Comparison of ENCODE assay signal across 1 cellular context in the genomic region with DNA sequence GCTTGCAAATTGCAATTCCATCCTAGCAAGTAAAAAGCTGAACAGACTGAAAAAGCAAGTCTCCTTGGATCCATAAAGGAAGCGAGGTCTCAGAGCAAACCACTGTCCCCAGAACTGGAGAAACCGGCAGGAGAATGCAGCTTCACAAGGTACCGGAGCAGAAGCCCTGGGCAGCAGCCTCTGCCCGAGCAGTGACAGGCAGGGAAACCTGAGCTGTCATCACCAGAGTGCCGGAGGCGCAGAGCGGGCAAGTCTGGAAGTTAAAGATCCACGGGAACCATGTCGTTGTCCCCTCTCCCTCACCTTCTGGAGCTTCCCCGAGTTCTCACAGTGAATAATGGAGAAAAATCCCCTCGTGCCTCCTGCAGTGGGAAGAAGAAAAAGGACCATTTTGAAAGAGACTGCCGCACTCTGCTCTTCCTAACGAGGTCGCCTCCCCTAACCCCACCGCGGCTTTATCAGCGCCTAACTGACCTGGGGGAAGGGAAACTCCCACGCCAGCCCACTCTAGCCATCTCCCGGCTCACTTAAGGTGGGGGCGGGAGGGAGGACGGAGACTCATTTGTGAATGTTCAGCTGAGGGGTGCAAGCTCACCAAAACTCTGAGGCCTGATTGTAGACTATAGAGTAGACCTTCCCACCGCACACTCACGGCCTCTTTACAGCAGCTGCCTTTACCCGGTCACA.
TF ChIP-seq lines count a peak whose summit lies in the region.

No MANE protein-coding gene starts in this region.

TF ChIP-seq in K562, 482 proteins besides CTCF, POLR2A, EP300 and RAD21 (continued from another document and continues in another):
- TF ChIP-seq, protein P1, sequence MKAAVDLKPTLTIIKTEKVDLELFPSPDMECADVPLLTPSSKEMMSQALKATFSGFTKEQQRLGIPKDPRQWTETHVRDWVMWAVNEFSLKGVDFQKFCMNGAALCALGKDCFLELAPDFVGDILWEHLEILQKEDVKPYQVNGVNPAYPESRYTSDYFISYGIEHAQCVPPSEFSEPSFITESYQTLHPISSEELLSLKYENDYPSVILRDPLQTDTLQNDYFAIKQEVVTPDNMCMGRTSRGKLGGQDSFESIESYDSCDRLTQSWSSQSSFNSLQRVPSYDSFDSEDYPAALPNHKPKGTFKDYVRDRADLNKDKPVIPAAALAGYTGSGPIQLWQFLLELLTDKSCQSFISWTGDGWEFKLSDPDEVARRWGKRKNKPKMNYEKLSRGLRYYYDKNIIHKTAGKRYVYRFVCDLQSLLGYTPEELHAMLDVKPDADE (conservative IDR thresholded peaks at IDR 0.05; ENCODE audit: control insufficient read depth, low read depth, low read length), result no peak
- TF ChIP-seq, protein P2, sequence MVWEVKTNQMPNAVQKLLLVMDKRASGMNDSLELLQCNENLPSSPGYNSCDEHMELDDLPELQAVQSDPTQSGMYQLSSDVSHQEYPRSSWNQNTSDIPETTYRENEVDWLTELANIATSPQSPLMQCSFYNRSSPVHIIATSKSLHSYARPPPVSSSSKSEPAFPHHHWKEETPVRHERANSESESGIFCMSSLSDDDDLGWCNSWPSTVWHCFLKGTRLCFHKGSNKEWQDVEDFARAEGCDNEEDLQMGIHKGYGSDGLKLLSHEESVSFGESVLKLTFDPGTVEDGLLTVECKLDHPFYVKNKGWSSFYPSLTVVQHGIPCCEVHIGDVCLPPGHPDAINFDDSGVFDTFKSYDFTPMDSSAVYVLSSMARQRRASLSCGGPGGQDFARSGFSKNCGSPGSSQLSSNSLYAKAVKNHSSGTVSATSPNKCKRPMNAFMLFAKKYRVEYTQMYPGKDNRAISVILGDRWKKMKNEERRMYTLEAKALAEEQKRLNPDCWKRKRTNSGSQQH (CRISPR knock-in tag; IDR thresholded peaks at IDR 0.05), result no peak
- TF ChIP-seq HDAC1 (IDR thresholded peaks at IDR 0.05) (peak in 1 of 2 experiments; percentile 33; a peak in 1 of 4 replicates), ZNF444 (CRISPR knock-in tag; IDR thresholded peaks at IDR 0.05) (no peak), GMEB1 (CRISPR knock-in tag; IDR thresholded peaks at IDR 0.05) (no peak), HDAC8 (tag; IDR thresholded peaks at IDR 0.05) (no peak), TFAM (CRISPR knock-in tag; conservative IDR thresholded peaks at IDR 0.05) (no peak), MAFK (IDR thresholded peaks at IDR 0.05; ENCODE audit: low read length) (no peak), BCOR (IDR thresholded peaks at IDR 0.05) (no peak), ZNF121 (CRISPR knock-in tag; conservative IDR thresholded peaks at IDR 0.05) (no peak), CREB3L1 (IDR thresholded peaks at IDR 0.05; ENCODE audit: borderline replicate concordance, low read depth) (no peak), KDM1A (IDR thresholded peaks at IDR 0.05) (no peak), BRCA1 (IDR thresholded peaks at IDR 0.05) (no peak), BRCA1 (CRISPR knock-in tag; IDR thresholded peaks at IDR 0.05) (no peak), SOX6 (IDR thresholded peaks at IDR 0.05) (peak; percentile 38; the same call in 1 of the 2 replicates), RBM39 (optimal IDR thresholded peaks at IDR 0.05; ENCODE audit: low read depth, low read length) (no peak), ESRRB (CRISPR knock-in tag; IDR thresholded peaks at IDR 0.05; ENCODE audit: borderline replicate concordance) (no peak), CXXC5 (CRISPR knock-in tag; IDR thresholded peaks at IDR 0.05) (peak; percentile 25), CHD4 (IDR thresholded peaks at IDR 0.05; ENCODE audit: insufficient read depth, insufficient replicate concordance, low read depth, low read length, poor library complexity, severe bottlenecking) (no peak), ZNF561 (CRISPR knock-in tag; conservative IDR thresholded peaks at IDR 0.05) (no peak), TAF1 (IDR thresholded peaks at IDR 0.05; ENCODE audit: control insufficient read depth, extremely low read depth, insufficient read depth, low read length, severe bottlenecking) (peak; percentile 30), RBM22 (IDR thresholded peaks at IDR 0.05; ENCODE audit: low read depth, low read length, poor library complexity, severe bottlenecking) (no peak), CEBPG (CRISPR knock-in tag; IDR thresholded peaks at IDR 0.05) (no peak), CEBPG (tag; conservative IDR thresholded peaks at IDR 0.05 in 1 of 2, IDR thresholded peaks at IDR 0.05 in 1 of 2) (no peak), EP400 (IDR thresholded peaks at IDR 0.05) (no peak), FOXA1 (IDR thresholded peaks at IDR 0.05; ENCODE audit: borderline replicate concordance) (no peak), TAF9B (IDR thresholded peaks at IDR 0.05; ENCODE audit: partially characterized antibody) (no peak), CEBPB (tag; IDR thresholded peaks at IDR 0.05) (no peak), RCOR1 (IDR thresholded peaks at IDR 0.05; ENCODE audit: borderline replicate concordance in 1 of 2, low read depth in 2 of 2, low read length in 2 of 2) (peak in 1 of 2 experiments; percentile 66; a peak in 1 of 4 replicates), ATF7 (IDR thresholded peaks at IDR 0.05) (no peak), MTA2 (IDR thresholded peaks at IDR 0.05; ENCODE audit: low read depth) (0 out of 2 replicates have a peak, but pooled peaks have one; percentile 36), DPF2 (IDR thresholded peaks at IDR 0.05) (peak; percentile 83), ELF4 (CRISPR knock-in tag; IDR thresholded peaks at IDR 0.05) (no peak), NEUROD1 (IDR thresholded peaks at IDR 0.05; ENCODE audit: borderline replicate concordance, low read depth, low read length, partially characterized antibody) (peak; percentile 68)
- TF ChIP-seq, protein P3, sequence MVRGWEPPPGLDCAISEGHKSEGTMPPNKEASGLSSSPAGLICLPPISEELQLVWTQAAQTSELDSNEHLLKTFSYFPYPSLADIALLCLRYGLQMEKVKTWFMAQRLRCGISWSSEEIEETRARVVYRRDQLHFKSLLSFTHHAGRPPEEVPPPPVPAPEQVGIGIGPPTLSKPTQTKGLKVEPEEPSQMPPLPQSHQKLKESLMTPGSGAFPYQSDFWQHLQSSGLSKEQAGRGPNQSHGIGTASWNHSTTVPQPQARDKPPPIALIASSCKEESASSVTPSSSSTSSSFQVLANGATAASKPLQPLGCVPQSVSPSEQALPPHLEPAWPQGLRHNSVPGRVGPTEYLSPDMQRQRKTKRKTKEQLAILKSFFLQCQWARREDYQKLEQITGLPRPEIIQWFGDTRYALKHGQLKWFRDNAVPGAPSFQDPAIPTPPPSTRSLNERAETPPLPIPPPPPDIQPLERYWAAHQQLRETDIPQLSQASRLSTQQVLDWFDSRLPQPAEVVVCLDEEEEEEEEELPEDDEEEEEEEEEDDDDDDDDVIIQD (CRISPR knock-in tag; IDR thresholded peaks at IDR 0.05), result no peak
- TF ChIP-seq, protein P4, sequence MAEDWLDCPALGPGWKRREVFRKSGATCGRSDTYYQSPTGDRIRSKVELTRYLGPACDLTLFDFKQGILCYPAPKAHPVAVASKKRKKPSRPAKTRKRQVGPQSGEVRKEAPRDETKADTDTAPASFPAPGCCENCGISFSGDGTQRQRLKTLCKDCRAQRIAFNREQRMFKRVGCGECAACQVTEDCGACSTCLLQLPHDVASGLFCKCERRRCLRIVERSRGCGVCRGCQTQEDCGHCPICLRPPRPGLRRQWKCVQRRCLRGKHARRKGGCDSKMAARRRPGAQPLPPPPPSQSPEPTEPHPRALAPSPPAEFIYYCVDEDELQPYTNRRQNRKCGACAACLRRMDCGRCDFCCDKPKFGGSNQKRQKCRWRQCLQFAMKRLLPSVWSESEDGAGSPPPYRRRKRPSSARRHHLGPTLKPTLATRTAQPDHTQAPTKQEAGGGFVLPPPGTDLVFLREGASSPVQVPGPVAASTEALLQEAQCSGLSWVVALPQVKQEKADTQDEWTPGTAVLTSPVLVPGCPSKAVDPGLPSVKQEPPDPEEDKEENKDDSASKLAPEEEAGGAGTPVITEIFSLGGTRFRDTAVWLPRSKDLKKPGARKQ (CRISPR knock-in tag; IDR thresholded peaks at IDR 0.05), result no peak
- TF ChIP-seq, protein P5, sequence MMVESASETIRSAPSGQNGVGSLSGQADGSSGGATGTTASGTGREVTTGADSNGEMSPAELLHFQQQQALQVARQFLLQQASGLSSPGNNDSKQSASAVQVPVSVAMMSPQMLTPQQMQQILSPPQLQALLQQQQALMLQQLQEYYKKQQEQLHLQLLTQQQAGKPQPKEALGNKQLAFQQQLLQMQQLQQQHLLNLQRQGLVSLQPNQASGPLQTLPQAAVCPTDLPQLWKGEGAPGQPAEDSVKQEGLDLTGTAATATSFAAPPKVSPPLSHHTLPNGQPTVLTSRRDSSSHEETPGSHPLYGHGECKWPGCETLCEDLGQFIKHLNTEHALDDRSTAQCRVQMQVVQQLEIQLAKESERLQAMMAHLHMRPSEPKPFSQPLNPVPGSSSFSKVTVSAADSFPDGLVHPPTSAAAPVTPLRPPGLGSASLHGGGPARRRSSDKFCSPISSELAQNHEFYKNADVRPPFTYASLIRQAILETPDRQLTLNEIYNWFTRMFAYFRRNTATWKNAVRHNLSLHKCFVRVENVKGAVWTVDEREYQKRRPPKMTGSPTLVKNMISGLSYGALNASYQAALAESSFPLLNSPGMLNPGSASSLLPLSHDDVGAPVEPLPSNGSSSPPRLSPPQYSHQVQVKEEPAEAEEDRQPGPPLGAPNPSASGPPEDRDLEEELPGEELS (CRISPR knock-in tag; IDR thresholded peaks at IDR 0.05; ENCODE audit: borderline replicate concordance), result no peak
- TF ChIP-seq, protein P6, sequence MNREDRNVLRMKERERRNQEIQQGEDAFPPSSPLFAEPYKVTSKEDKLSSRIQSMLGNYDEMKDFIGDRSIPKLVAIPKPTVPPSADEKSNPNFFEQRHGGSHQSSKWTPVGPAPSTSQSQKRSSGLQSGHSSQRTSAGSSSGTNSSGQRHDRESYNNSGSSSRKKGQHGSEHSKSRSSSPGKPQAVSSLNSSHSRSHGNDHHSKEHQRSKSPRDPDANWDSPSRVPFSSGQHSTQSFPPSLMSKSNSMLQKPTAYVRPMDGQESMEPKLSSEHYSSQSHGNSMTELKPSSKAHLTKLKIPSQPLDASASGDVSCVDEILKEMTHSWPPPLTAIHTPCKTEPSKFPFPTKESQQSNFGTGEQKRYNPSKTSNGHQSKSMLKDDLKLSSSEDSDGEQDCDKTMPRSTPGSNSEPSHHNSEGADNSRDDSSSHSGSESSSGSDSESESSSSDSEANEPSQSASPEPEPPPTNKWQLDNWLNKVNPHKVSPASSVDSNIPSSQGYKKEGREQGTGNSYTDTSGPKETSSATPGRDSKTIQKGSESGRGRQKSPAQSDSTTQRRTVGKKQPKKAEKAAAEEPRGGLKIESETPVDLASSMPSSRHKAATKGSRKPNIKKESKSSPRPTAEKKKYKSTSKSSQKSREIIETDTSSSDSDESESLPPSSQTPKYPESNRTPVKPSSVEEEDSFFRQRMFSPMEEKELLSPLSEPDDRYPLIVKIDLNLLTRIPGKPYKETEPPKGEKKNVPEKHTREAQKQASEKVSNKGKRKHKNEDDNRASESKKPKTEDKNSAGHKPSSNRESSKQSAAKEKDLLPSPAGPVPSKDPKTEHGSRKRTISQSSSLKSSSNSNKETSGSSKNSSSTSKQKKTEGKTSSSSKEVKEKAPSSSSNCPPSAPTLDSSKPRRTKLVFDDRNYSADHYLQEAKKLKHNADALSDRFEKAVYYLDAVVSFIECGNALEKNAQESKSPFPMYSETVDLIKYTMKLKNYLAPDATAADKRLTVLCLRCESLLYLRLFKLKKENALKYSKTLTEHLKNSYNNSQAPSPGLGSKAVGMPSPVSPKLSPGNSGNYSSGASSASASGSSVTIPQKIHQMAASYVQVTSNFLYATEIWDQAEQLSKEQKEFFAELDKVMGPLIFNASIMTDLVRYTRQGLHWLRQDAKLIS (CRISPR knock-in tag; IDR thresholded peaks at IDR 0.05), result no peak
- TF ChIP-seq, protein P7, sequence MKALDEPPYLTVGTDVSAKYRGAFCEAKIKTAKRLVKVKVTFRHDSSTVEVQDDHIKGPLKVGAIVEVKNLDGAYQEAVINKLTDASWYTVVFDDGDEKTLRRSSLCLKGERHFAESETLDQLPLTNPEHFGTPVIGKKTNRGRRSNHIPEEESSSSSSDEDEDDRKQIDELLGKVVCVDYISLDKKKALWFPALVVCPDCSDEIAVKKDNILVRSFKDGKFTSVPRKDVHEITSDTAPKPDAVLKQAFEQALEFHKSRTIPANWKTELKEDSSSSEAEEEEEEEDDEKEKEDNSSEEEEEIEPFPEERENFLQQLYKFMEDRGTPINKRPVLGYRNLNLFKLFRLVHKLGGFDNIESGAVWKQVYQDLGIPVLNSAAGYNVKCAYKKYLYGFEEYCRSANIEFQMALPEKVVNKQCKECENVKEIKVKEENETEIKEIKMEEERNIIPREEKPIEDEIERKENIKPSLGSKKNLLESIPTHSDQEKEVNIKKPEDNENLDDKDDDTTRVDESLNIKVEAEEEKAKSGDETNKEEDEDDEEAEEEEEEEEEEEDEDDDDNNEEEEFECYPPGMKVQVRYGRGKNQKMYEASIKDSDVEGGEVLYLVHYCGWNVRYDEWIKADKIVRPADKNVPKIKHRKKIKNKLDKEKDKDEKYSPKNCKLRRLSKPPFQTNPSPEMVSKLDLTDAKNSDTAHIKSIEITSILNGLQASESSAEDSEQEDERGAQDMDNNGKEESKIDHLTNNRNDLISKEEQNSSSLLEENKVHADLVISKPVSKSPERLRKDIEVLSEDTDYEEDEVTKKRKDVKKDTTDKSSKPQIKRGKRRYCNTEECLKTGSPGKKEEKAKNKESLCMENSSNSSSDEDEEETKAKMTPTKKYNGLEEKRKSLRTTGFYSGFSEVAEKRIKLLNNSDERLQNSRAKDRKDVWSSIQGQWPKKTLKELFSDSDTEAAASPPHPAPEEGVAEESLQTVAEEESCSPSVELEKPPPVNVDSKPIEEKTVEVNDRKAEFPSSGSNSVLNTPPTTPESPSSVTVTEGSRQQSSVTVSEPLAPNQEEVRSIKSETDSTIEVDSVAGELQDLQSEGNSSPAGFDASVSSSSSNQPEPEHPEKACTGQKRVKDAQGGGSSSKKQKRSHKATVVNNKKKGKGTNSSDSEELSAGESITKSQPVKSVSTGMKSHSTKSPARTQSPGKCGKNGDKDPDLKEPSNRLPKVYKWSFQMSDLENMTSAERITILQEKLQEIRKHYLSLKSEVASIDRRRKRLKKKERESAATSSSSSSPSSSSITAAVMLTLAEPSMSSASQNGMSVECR (CRISPR knock-in tag; IDR thresholded peaks at IDR 0.05), result no peak
